Comparison of ENCODE assay signal across 12 cellular contexts in the genomic region with DNA sequence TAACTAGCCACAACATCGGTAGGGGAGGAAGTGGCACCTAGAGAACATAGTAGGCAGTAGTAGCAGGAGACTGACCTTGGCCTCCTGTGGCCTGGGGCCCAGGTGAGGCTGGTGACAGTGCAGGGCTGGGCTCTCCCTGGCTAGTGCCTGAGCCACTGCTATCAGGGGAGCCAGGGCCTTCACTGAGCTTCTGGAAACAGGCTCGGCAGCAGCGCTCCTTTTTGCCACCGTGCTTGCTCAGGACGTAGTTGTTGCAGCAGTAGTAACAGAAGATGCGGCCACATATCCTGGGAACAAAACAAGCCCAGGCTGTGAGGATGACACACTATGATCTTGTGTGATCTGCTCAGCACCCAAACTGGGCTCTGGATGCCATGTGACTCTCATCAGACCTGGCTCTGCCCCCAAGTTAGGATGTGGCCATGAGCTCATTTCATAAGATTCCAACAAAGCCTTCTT. TPM values are rescaled to one million over a fixed set of nuclear protein-coding genes. Genes with fewer than 3 reads are reported as not detected.
DNase-seq lines count a peak whose midpoint lies in the region; TF ChIP-seq lines count a peak whose summit lies in the region.
"Had no signal": no experiment of that assay in that cellular context is flagged by ENCODE, and none has a peak within 500 bp of the region (broad histone marks: within the 10 kb centered on the region; RNA-seq: fewer than 3 reads in every experiment).

No MANE protein-coding gene starts in this region.

- no peak overlapping the region for H2AFZ ChIP-seq in GM23248

- H3K9ac ChIP-seq in GM23248 (peak overlapping the region; percentile 64), colonic mucosa (ENCODE audit: low read depth in 2 of 2, low read length in 2 of 2) (no peak overlapping the region)

- in situ Hi-C loops in GM23248 (cut with MboI), result no loop called here

- intact Hi-C loops in Calu3 (cut with micrococcal nuclease; ENCODE audit: unreplicated experiment) (no loop called here), colonic mucosa (cut with DNase I) (no loop called here)

- no peaks in the 10 kb centered on the region for H3K79me2 ChIP-seq in GM23248 (ENCODE audit: insufficient read depth)

- no peaks in the 10 kb centered on the region for H4K20me1 ChIP-seq in GM23248 (ENCODE audit: insufficient read depth)

- H3K9me3 ChIP-seq in GM23248 (ENCODE audit: low read depth), result no peaks in the 10 kb centered on the region
- H3K9me3 ChIP-seq in colonic mucosa, result no peaks in the 10 kb centered on the region
- H3K9me3 ChIP-seq: ovary had no signal

- no peaks in the 10 kb centered on the region for H3K27me3 ChIP-seq in GM23248 (replicated peaks; ENCODE audit: insufficient read depth)
- H3K27me3 ChIP-seq in colonic mucosa, result no peaks in the 10 kb centered on the region
- H3K27me3 ChIP-seq: ovary had no signal

- H3K9me2 ChIP-seq in GM23248 (ENCODE audit: insufficient read depth), result no peaks in the 10 kb centered on the region

- H3F3A ChIP-seq in GM23248 (ENCODE audit: insufficient read depth), result peaks cover 16% of the 10 kb centered on the region; the same call in 1 of the 2 replicates

- H3K4me1 Mint-ChIP-seq in Calu3 (ENCODE audit: low read depth, unreplicated experiment), result no peaks in the 10 kb centered on the region

- no peak overlapping the region for H3K27ac Mint-ChIP-seq in Calu3 (ENCODE audit: unreplicated experiment)

- H3K9me3 Mint-ChIP-seq in Calu3 (ENCODE audit: low read depth, unreplicated experiment), result no peaks in the 10 kb centered on the region

- H3K36me3 Mint-ChIP-seq in Calu3 (ENCODE audit: insufficient read depth, unreplicated experiment), result peaks cover 9% of the 10 kb centered on the region

- no peak overlapping the region for H3K4me3 ChIP-seq in GM23248
- no peak overlapping the region for H3K4me3 ChIP-seq in colonic mucosa
- H3K4me3 ChIP-seq: ovary had no signal

- H3K4me3 Mint-ChIP-seq in Calu3 (ENCODE audit: low read depth, unreplicated experiment), result no peak overlapping the region

- H3K4me1 ChIP-seq in GM23248 (ENCODE audit: insufficient read depth) (peaks cover 13% of the 10 kb centered on the region), colonic mucosa (no peaks in the 10 kb centered on the region)

- CTCF ChIA-PET in Calu3 (lab: Charles Lee), result no interaction called here

- no peaks in the 10 kb centered on the region for H3K27me3 Mint-ChIP-seq in Calu3 (ENCODE audit: unreplicated experiment)

- DNase-seq in GM23248, result peak; percentile 95
- peak; percentile 34 for DNase-seq in dedifferentiated amniotic fluid mesenchymal stem cell (ENCODE audit: extremely low spot score)
- DNase-seq in kidney tubule cell (ENCODE audit: low spot score), result peak; percentile 42
- peak; percentile 50 for DNase-seq in stromal cell of bone marrow (ENCODE audit: low read depth)
- no peak for DNase-seq in central memory CD4-positive, alpha-beta T cell
- no peak for DNase-seq in Calu3
- no peak for DNase-seq in colonic mucosa
- DNase-seq: activated CD4-positive, alpha-beta T cell treated with anti-CD3 and anti-CD28 coated beads for 1 hour; effector memory CD4-positive, alpha-beta T cell; ovary had no signal

- 28 to 31% methylated on average over 6 of the region's 6 CpGs for WGBS in GM23248 (ENCODE audit: low coverage in 1 of 2, low lambda C conversion rate in 2 of 2, missing lambda C conversion rate in 2 of 2), 2 experiments

- TF ChIP-seq CTCF in Calu3 (IDR thresholded peaks at IDR 0.05; ENCODE audit: unreplicated experiment) (no peak), colonic mucosa (IDR thresholded peaks at IDR 0.05) (no peak)

- peak overlapping the region; percentile 8 for H3K4me2 ChIP-seq in GM23248 (ENCODE audit: unreplicated experiment)

- H3K36me3 ChIP-seq in GM23248 (ENCODE audit: low read depth), result peaks cover 8% of the 10 kb centered on the region
- H3K36me3 ChIP-seq in colonic mucosa, result peaks cover 21% of the 10 kb centered on the region
- H3K36me3 ChIP-seq: ovary had no signal

- H3K27ac ChIP-seq in GM23248, result peak overlapping the region; percentile 70
- no peak overlapping the region for H3K27ac ChIP-seq in colonic mucosa
- H3K27ac ChIP-seq: ovary had no signal

- no TSS peak for BruUV-seq in Calu3 (replicated peaks; lab: Mats Ljungman, UMichigan)

RNA-seq across cellular contexts. Expression of a gene that starts 15.1 kb away (rescaled TPM):
- not detected in 2 replicates for total RNA-seq in GM23248 (2014; rRNA removed; shearing (Covaris generic))
- not detected in 2 replicates for polyA plus RNA-seq in GM23248 (2016; fragmentation: Nextera tagmentation; extraction: Ambion mirVana)
- total RNA-seq in Calu3 (2022), result not detected in 2 replicates
- 1 to 10 TPM; 1.0 to 1.6 TPM for total RNA-seq in colonic mucosa
- total RNA-seq: LHCN-M2, lung microvascular endothelial cell had no signal

RNA-seq across cellular contexts. Expression of a gene that starts 37.3 kb away (rescaled TPM):
- 12.8 and 13.4 TPM in 2 replicates for total RNA-seq in GM23248 (2014; rRNA removed; shearing (Covaris generic))
- polyA plus RNA-seq in GM23248 (2016; fragmentation: Nextera tagmentation; extraction: Ambion mirVana), result 6.2 and 6.3 TPM in 2 replicates
- total RNA-seq in Calu3 (2022) (24.5 and 26.7 TPM in 2 replicates), colonic mucosa (10 to 100 TPM; 21.7 to 30.8 TPM)

Comparison
In these comparisons a context has a peak if more than half of its experiments do, and no peak if none do; other contexts are left out.
1. DNase-seq: peak in GM23248 (single experiment), dedifferentiated amniotic fluid mesenchymal stem cell (single experiment), kidney tubule cell (single experiment) and stromal cell of bone marrow (single experiment); none in central memory CD4-positive, alpha-beta T cell (single experiment), Calu3 (single experiment) and colonic mucosa (single experiment).